In genomic region chr18:23619388-23619873, GRCh38 we compare ENCODE assay signal across 8 cellular contexts. TPM values are rescaled to one million over a fixed set of nuclear protein-coding genes. Genes with fewer than 3 reads are reported as not detected.
A peak's percentile ranks its signal among the peaks of the same experiment; 100 is the strongest.
DNase-seq lines count a peak whose midpoint lies in the region; ATAC-seq lines count a peak whose summit lies in the region.

No MANE protein-coding gene starts in this region.

- H3K4me1 ChIP-seq in mononuclear cell (ENCODE audit: insufficient read depth, low read length): peaks cover 16% of the 10 kb centered on the region
- no peaks in the 10 kb centered on the region for H3K4me1 ChIP-seq in aorta (ENCODE audit: control insufficient read depth in 1 of 2, insufficient read depth in 2 of 2, low read length in 2 of 2)

- WGBS in aorta, 2 donors: 1 to 2% methylated on average over 37 to 41 of the region's 41 CpGs

- peak overlapping the region in 3 of 4 donors; percentile 71 to 86 (median 81) for H3K4me3 Mint-ChIP-seq in IgD-negative memory B cell

- H3K36me3 ChIP-seq in aorta (ENCODE audit: control insufficient read depth in 1 of 2, insufficient read depth in 2 of 2, low read length in 1 of 2): no peaks in the 10 kb centered on the region

- H3K27me3 ChIP-seq in mononuclear cell (ENCODE audit: insufficient read depth, low read length) (peaks cover 34% of the 10 kb centered on the region), aorta (ENCODE audit: control insufficient read depth in 1 of 2, insufficient read depth in 2 of 2, low read length in 1 of 2) (no peaks in the 10 kb centered on the region)

- peak; percentile 79 for ATAC-seq in aorta (ENCODE audit: low FRiP score)
- ATAC-seq in GM18520 (IDR thresholded peaks at IDR 0.05; ENCODE audit: unreplicated experiment): no peak
- no peak for ATAC-seq in HG02884 (IDR thresholded peaks at IDR 0.05; ENCODE audit: unreplicated experiment)

- peaks cover 24% of the 10 kb centered on the region for H3K27me3 Mint-ChIP-seq in IgD-negative memory B cell

- DNase-seq in NCI-H82 (lab: John Stamatoyannopoulos, UW) (peak; percentile 10), NCI-H82 treated with DMSO at 0.1 percent for 48 hours (lab: John Stamatoyannopoulos, UW; ENCODE audit: unreplicated experiment) (no peak), dermis blood vessel endothelial cell (peak; percentile 15), aorta (peak; percentile 57 to 75)

- peak overlapping the region; percentile 17 for H3K4me3 ChIP-seq in mononuclear cell (ENCODE audit: low read length)
- peak overlapping the region in 1 of 2 donors; percentile 56 for H3K4me3 ChIP-seq in aorta (ENCODE audit: low read length in 2 of 2)

- H3K36me3 Mint-ChIP-seq in IgD-negative memory B cell: no peaks in the 10 kb centered on the region

- H3K27ac Mint-ChIP-seq in IgD-negative memory B cell: peak overlapping the region in 1 of 3 donors; percentile 31

- H3K27ac ChIP-seq in aorta (ENCODE audit: low read depth in 1 of 2, low read length in 2 of 2): no peak overlapping the region

- no peaks in the 10 kb centered on the region for H3K9me3 Mint-ChIP-seq in IgD-negative memory B cell

- intact Hi-C loops in aorta (cut with DNase I): no loop called here

- peaks cover 0 to 14% (median 8%) of the 10 kb centered on the region in 3 donors for H3K4me1 Mint-ChIP-seq in IgD-negative memory B cell

- no peaks in the 10 kb centered on the region for H3K9me3 ChIP-seq in mononuclear cell (ENCODE audit: low read depth, low read length)
- H3K9me3 ChIP-seq in aorta (ENCODE audit: control insufficient read depth, low read length): no peaks in the 10 kb centered on the region

RNA-seq across cellular contexts. Expression of gene NPC1, which starts 33.1 kb away (rescaled TPM):
- polyA plus RNA-seq in IgD-negative memory B cell (10.7 TPM), aorta (10 to 100 TPM; 16.2 to 29.8 TPM)
- total RNA-seq in dermis blood vessel endothelial cell (36.4 and 80.5 TPM in 2 replicates), mononuclear cell (50.5 TPM), aorta (10 to 100 TPM; 57.6 to 81.0 TPM)

RNA-seq across cellular contexts. Expression of gene ANKRD29, which starts 43.3 kb away (rescaled TPM):
- polyA plus RNA-seq in IgD-negative memory B cell (not detected), aorta (10 to 100 TPM in 1 of 2 donors, 1 to 10 TPM in 1; 5.5 to 11.6 TPM)
- total RNA-seq in dermis blood vessel endothelial cell (4.1 and 4.2 TPM in 2 replicates), mononuclear cell (0.52 TPM), aorta (10 to 100 TPM; 10.2 to 28.6 TPM)
